Comparison of ENCODE assay signal across 15 cellular contexts in the genomic region with DNA sequence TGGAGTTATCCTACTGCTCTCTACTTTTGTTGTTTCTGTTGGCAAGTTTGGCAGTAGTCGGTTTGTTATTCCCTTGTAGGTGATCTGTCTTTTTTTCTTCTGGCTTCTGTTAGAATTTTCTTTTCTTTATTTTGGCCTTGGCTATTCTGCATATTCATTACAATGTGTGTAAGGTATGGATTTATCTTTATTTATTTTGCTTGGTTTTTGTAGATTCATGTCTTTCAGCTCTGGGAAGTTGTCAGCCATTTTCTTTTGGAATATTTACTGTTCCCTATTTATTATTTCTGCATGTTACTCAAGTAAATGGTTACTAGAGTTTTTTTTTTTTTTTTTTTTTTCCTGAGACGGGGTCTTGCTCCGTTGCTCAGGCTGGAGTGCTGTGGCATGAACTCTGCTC. TPM values are rescaled to one million over a fixed set of nuclear protein-coding genes. Genes with fewer than 3 reads are reported as not detected.
A peak's percentile ranks its signal among the peaks of the same experiment; 100 is the strongest.
DNase-seq lines count a peak whose midpoint lies in the region; ATAC-seq and TF ChIP-seq lines count a peak whose summit lies in the region.
"Had no signal": no experiment of that assay in that cellular context is flagged by ENCODE, and none has a peak within 500 bp of the region (broad histone marks: within the 10 kb centered on the region; RNA-seq: fewer than 3 reads in every experiment).

No MANE protein-coding gene starts in this region.

- no peak overlapping the region for H3K27ac ChIP-seq in upper lobe of right lung
- H3K27ac ChIP-seq: PC-9 had no signal

- H3K36me3 ChIP-seq in upper lobe of right lung, result peaks cover 16% of the 10 kb centered on the region

- no TSS peak for BruUV-seq in MCF 10A (replicated peaks; lab: Mats Ljungman, UMichigan)

- peaks cover 89% of the 10 kb centered on the region for H3K4me1 Mint-ChIP-seq in stimulated activated naive CD8-positive, alpha-beta T cell treated with anti-CD3 and anti-CD28 coated beads, Interleukin-15, Interleukin-2, amounts not matched to agents 100 ng/mL and 50 ng/mL, for 24 hours (ENCODE audit: low read depth)
- H3K4me1 Mint-ChIP-seq in stimulated activated naive CD8-positive, alpha-beta T cell treated with anti-CD3 and anti-CD28 coated beads, Interleukin-15, amount 100 ng/mL, for 72 hours, result peaks cover 87% of the 10 kb centered on the region
- peaks cover 55% of the 10 kb centered on the region for H3K4me1 Mint-ChIP-seq in activated T-helper 1 cell treated with anti-CD3 and anti-CD28 coated beads, Interleukin-12 subunit alpha, Interleukin-12 subunit beta, Interleukin-2, Interleukin-4 antibody, amounts not matched to agents 30 ng/mL and 10 ng/mL and 1 ng/mL, durations not matched to agents 14 hours and 24 hours and 36 hours (ENCODE audit: low read depth)
- peaks cover 30 to 91% (median 82%) of the 10 kb centered on the region in 4 donors for H3K4me1 Mint-ChIP-seq in naive thymus-derived CD8-positive, alpha-beta T cell
- H3K4me1 Mint-ChIP-seq in MCF 10A (ENCODE audit: insufficient read depth, unreplicated experiment), result peaks cover 26% of the 10 kb centered on the region

- H3K27me3 Mint-ChIP-seq in stimulated activated naive CD8-positive, alpha-beta T cell treated with anti-CD3 and anti-CD28 coated beads, Interleukin-15, Interleukin-2, amounts not matched to agents 100 ng/mL and 50 ng/mL, for 24 hours, result no peaks in the 10 kb centered on the region
- H3K27me3 Mint-ChIP-seq in stimulated activated naive CD8-positive, alpha-beta T cell treated with anti-CD3 and anti-CD28 coated beads, Interleukin-15, amount 100 ng/mL, for 72 hours, result no peaks in the 10 kb centered on the region
- H3K27me3 Mint-ChIP-seq in activated T-helper 1 cell treated with anti-CD3 and anti-CD28 coated beads, Interleukin-12 subunit alpha, Interleukin-12 subunit beta, Interleukin-2, Interleukin-4 antibody, amounts not matched to agents 30 ng/mL and 10 ng/mL and 1 ng/mL, durations not matched to agents 14 hours and 24 hours and 36 hours (ENCODE audit: insufficient read depth), result no peaks in the 10 kb centered on the region
- H3K27me3 Mint-ChIP-seq in naive thymus-derived CD8-positive, alpha-beta T cell, result no peaks in the 10 kb centered on the region
- no peaks in the 10 kb centered on the region for H3K27me3 Mint-ChIP-seq in MCF 10A (ENCODE audit: insufficient read depth, unreplicated experiment)
- H3K27me3 Mint-ChIP-seq: IgD-negative memory B cell had no signal

- no peaks in the 10 kb centered on the region for H3K9me3 Mint-ChIP-seq in stimulated activated naive CD8-positive, alpha-beta T cell treated with anti-CD3 and anti-CD28 coated beads, Interleukin-15, Interleukin-2, amounts not matched to agents 100 ng/mL and 50 ng/mL, for 24 hours
- H3K9me3 Mint-ChIP-seq in stimulated activated naive CD8-positive, alpha-beta T cell treated with anti-CD3 and anti-CD28 coated beads, Interleukin-15, amount 100 ng/mL, for 72 hours, result no peaks in the 10 kb centered on the region
- no peaks in the 10 kb centered on the region for H3K9me3 Mint-ChIP-seq in activated T-helper 1 cell treated with anti-CD3 and anti-CD28 coated beads, Interleukin-12 subunit alpha, Interleukin-12 subunit beta, Interleukin-2, Interleukin-4 antibody, amounts not matched to agents 30 ng/mL and 10 ng/mL and 1 ng/mL, durations not matched to agents 14 hours and 24 hours and 36 hours
- H3K9me3 Mint-ChIP-seq in naive thymus-derived CD8-positive, alpha-beta T cell, result no peaks in the 10 kb centered on the region
- H3K9me3 Mint-ChIP-seq in MCF 10A (ENCODE audit: unreplicated experiment), result no peaks in the 10 kb centered on the region
- H3K9me3 Mint-ChIP-seq: IgD-negative memory B cell had no signal

- peak overlapping the region; percentile 74 for H3K27ac Mint-ChIP-seq in stimulated activated naive CD8-positive, alpha-beta T cell treated with anti-CD3 and anti-CD28 coated beads, Interleukin-15, Interleukin-2, amounts not matched to agents 100 ng/mL and 50 ng/mL, for 24 hours
- H3K27ac Mint-ChIP-seq in stimulated activated naive CD8-positive, alpha-beta T cell treated with anti-CD3 and anti-CD28 coated beads, Interleukin-15, amount 100 ng/mL, for 72 hours, result peak overlapping the region in 1 of 2 donors; percentile 76
- peak overlapping the region; percentile 23 for H3K27ac Mint-ChIP-seq in activated T-helper 1 cell treated with anti-CD3 and anti-CD28 coated beads, Interleukin-12 subunit alpha, Interleukin-12 subunit beta, Interleukin-2, Interleukin-4 antibody, amounts not matched to agents 30 ng/mL and 10 ng/mL and 1 ng/mL, durations not matched to agents 14 hours and 24 hours and 36 hours
- H3K27ac Mint-ChIP-seq in naive thymus-derived CD8-positive, alpha-beta T cell, result peak overlapping the region in 9 of 10 donors; percentile 33 to 86 (median 77)
- no peak overlapping the region for H3K27ac Mint-ChIP-seq in MCF 10A (ENCODE audit: low read depth, unreplicated experiment)

- no peak for TF ChIP-seq CTCF in MCF 10A (IDR thresholded peaks at IDR 0.05; ENCODE audit: unreplicated experiment)
- TF ChIP-seq CTCF in upper lobe of right lung (IDR thresholded peaks at IDR 0.05), result no peak

- peaks cover 73% of the 10 kb centered on the region for H3K4me1 ChIP-seq in upper lobe of right lung

- no peak for ATAC-seq in stimulated activated naive CD8-positive, alpha-beta T cell treated with anti-CD3 and anti-CD28 coated beads, Interleukin-15, amount 100 ng/mL, for 72 hours
- ATAC-seq in naive thymus-derived CD8-positive, alpha-beta T cell, result no peak
- no peak for ATAC-seq in HG03175 (IDR thresholded peaks at IDR 0.05; ENCODE audit: unreplicated experiment)
- no peak for ATAC-seq in upper lobe of right lung

- H3K4me3 ChIP-seq in upper lobe of right lung, result no peak overlapping the region
- H3K4me3 ChIP-seq: PC-9 had no signal

- no peak overlapping the region for H3K4me3 Mint-ChIP-seq in stimulated activated naive CD8-positive, alpha-beta T cell treated with anti-CD3 and anti-CD28 coated beads, Interleukin-15, Interleukin-2, amounts not matched to agents 100 ng/mL and 50 ng/mL, for 24 hours
- no peak overlapping the region for H3K4me3 Mint-ChIP-seq in stimulated activated naive CD8-positive, alpha-beta T cell treated with anti-CD3 and anti-CD28 coated beads, Interleukin-15, amount 100 ng/mL, for 72 hours
- no peak overlapping the region for H3K4me3 Mint-ChIP-seq in activated T-helper 1 cell treated with anti-CD3 and anti-CD28 coated beads, Interleukin-12 subunit alpha, Interleukin-12 subunit beta, Interleukin-2, Interleukin-4 antibody, amounts not matched to agents 30 ng/mL and 10 ng/mL and 1 ng/mL, durations not matched to agents 14 hours and 24 hours and 36 hours
- H3K4me3 Mint-ChIP-seq in naive thymus-derived CD8-positive, alpha-beta T cell, result peak overlapping the region in 2 of 10 donors; percentile 33 to 39
- no peak overlapping the region for H3K4me3 Mint-ChIP-seq in MCF 10A (ENCODE audit: unreplicated experiment)

- intact Hi-C loops in activated T-helper 1 cell treated with anti-CD3 and anti-CD28 coated beads, Interleukin-12 subunit alpha, Interleukin-12 subunit beta, Interleukin-2, Interleukin-4 antibody, amounts not matched to agents 30 ng/mL and 10 ng/mL and 1 ng/mL, durations not matched to agents 14 hours and 24 hours and 36 hours (cut with micrococcal nuclease), result no loop called here
- intact Hi-C loops in MCF 10A (cut with micrococcal nuclease), result no loop called here
- intact Hi-C loops in upper lobe of right lung (cut with DNase I), result no loop called here

- no peaks in the 10 kb centered on the region for H3K9me3 ChIP-seq in upper lobe of right lung

- POLR2A ChIA-PET in naive thymus-derived CD8-positive, alpha-beta T cell (lab: Charles Lee), result no interaction called here
- POLR2A ChIA-PET in MCF 10A (lab: Yijun Ruan, JAX), result interaction anchor here (1.3 to 1.5 kb wide), 2 partner anchors 13 to 15 kb away, joined by 3 read pairs; a partner anchor contains a TSS

- H3K36me3 Mint-ChIP-seq in stimulated activated naive CD8-positive, alpha-beta T cell treated with anti-CD3 and anti-CD28 coated beads, Interleukin-15, Interleukin-2, amounts not matched to agents 100 ng/mL and 50 ng/mL, for 24 hours (ENCODE audit: low read depth), result peaks cover 12% of the 10 kb centered on the region
- H3K36me3 Mint-ChIP-seq in activated T-helper 1 cell treated with anti-CD3 and anti-CD28 coated beads, Interleukin-12 subunit alpha, Interleukin-12 subunit beta, Interleukin-2, Interleukin-4 antibody, amounts not matched to agents 30 ng/mL and 10 ng/mL and 1 ng/mL, durations not matched to agents 14 hours and 24 hours and 36 hours (ENCODE audit: low read depth), result peaks cover 23% of the 10 kb centered on the region
- H3K36me3 Mint-ChIP-seq in naive thymus-derived CD8-positive, alpha-beta T cell, result peaks cover 0 to 35% (median 0%) of the 10 kb centered on the region in 3 donors
- peaks cover 10% of the 10 kb centered on the region for H3K36me3 Mint-ChIP-seq in MCF 10A (ENCODE audit: insufficient read depth, unreplicated experiment)

- CTCF ChIA-PET in MCF 10A (lab: Yijun Ruan, JAX), result interaction anchor here (0.6 kb wide), 2 partner anchors 25 to 311 kb away, joined by 3 read pairs; no protein-coding TSS in a partner anchor

- DNase-seq in stimulated activated naive CD8-positive, alpha-beta T cell treated with anti-CD3 and anti-CD28 coated beads, Interleukin-15, amount 100 ng/mL, for 72 hours, result no peak
- no peak for DNase-seq in activated T-helper 1 cell treated with anti-CD3 and anti-CD28 coated beads, Interleukin-12 subunit alpha, Interleukin-12 subunit beta, Interleukin-2, Interleukin-4 antibody, amounts not matched to agents 30 ng/mL and 10 ng/mL and 1 ng/mL, durations not matched to agents 14 hours and 24 hours and 36 hours (ENCODE audit: low spot score)
- no peak for DNase-seq in naive thymus-derived CD8-positive, alpha-beta T cell
- DNase-seq in MCF 10A (ENCODE audit: unreplicated experiment), result no peak
- DNase-seq in upper lobe of right lung, result no peak
- DNase-seq: COR-L47, H7, NCI-H1417, NCI-H1930, NCI-H2171 treated with DMSO at 0.1 percent for 48 hours, NCI-H774, PC-9 had no signal

- no peaks in the 10 kb centered on the region for H3K27me3 ChIP-seq in upper lobe of right lung

RNA-seq across cellular contexts. Expression of a gene that starts 12.6 kb away (rescaled TPM):
- total RNA-seq in activated T-helper 1 cell treated with anti-CD3 and anti-CD28 coated beads, Interleukin-12 subunit alpha, Interleukin-12 subunit beta, Interleukin-2, Interleukin-4 antibody, amounts not matched to agents 30 ng/mL and 10 ng/mL and 1 ng/mL, durations not matched to agents 14 hours and 24 hours and 36 hours, result 200 and 203 TPM in 2 replicates
- total RNA-seq in naive thymus-derived CD8-positive, alpha-beta T cell, result 100 to 1,000 TPM; 302 to 309 TPM
- polyA plus RNA-seq in naive thymus-derived CD8-positive, alpha-beta T cell, result 100 to 1,000 TPM; 129 to 151 (median 150) TPM
- 131 and 161 TPM in 2 replicates for total RNA-seq in MCF 10A (2022)
- 286 TPM for total RNA-seq in upper lobe of right lung
